Comparison of ENCODE assay signal across 16 cellular contexts in genomic region chr6:19399406-19399805, GRCh38.
DNase-seq lines count a peak whose midpoint lies in the region; ATAC-seq and TF ChIP-seq lines count a peak whose summit lies in the region.
"Had no signal": no experiment of that assay in that cellular context is flagged by ENCODE, and none has a peak within 500 bp of the region (broad histone marks: within the 10 kb centered on the region; RNA-seq: fewer than 3 reads in every experiment).

No MANE protein-coding gene starts in this region.

- peak overlapping the region; percentile 41 for H2AFZ ChIP-seq in ACC112 (ENCODE audit: low read length, unreplicated experiment)
- H2AFZ ChIP-seq in neuronal stem cell (ENCODE audit: low read length), result peak overlapping the region; percentile 32

- peaks cover 5% of the 10 kb centered on the region for H3K4me1 ChIP-seq in ACC112 (ENCODE audit: control insufficient read depth, insufficient read depth, low read length, unreplicated experiment)
- no peaks in the 10 kb centered on the region for H3K4me1 ChIP-seq in neuronal stem cell (ENCODE audit: control insufficient read depth in 2 of 2, insufficient read depth in 1 of 2, low read depth in 1 of 2, low read length in 2 of 2)

- peaks cover 2% of the 10 kb centered on the region for H3K4me1 Mint-ChIP-seq in mesothelial cell of epicardium
- H3K4me1 Mint-ChIP-seq: B cell had no signal

- H4K91ac ChIP-seq in neuronal stem cell (ENCODE audit: low read depth, low read length, poor library complexity), result no peak overlapping the region

- H3K36me3 Mint-ChIP-seq in mesothelial cell of epicardium, result peaks cover 5% of the 10 kb centered on the region

- ATAC-seq in GM21381 (IDR thresholded peaks at IDR 0.05; ENCODE audit: unreplicated experiment), result no peak
- ATAC-seq: HepG2 had no signal

- no peak overlapping the region for H3K4me3 Mint-ChIP-seq in mesothelial cell of epicardium
- H3K4me3 Mint-ChIP-seq: B cell had no signal

- H4K8ac ChIP-seq in neuronal stem cell (ENCODE audit: low read depth, low read length), result no peak overlapping the region

- H3K27me3 Mint-ChIP-seq in mesothelial cell of epicardium (ENCODE audit: low read depth), result no peaks in the 10 kb centered on the region
- H3K27me3 Mint-ChIP-seq: B cell had no signal

- H3K4me3 ChIP-seq in ACC112 (ENCODE audit: low read depth, low read length), result peak overlapping the region; percentile 41
- no peak overlapping the region for H3K4me3 ChIP-seq in MG63
- no peak overlapping the region for H3K4me3 ChIP-seq in cardiac fibroblast (replicated peaks in 1 of 2; ENCODE audit: low read depth in 2 of 2, low read length in 2 of 2)
- H3K4me3 ChIP-seq in neuronal stem cell (ENCODE audit: low read length in 2 of 2), result no peak overlapping the region

- H2BK12ac ChIP-seq in neuronal stem cell (ENCODE audit: low read length), result no peak overlapping the region

- no CpG with 5 or more reads among the region's 7 CpGs for WGBS in neuronal stem cell (ENCODE audit: extremely low coverage in 2 of 2, insufficient read length in 2 of 2, insufficient replicate concordance in 1 of 2), 2 donors

- H3K79me2 ChIP-seq in ACC112 (ENCODE audit: control insufficient read depth, insufficient read depth, low read length, unreplicated experiment), result no peaks in the 10 kb centered on the region

- DNase-seq in MG63, result peak; percentile 53
- peak; percentile 56 to 64 for DNase-seq in cardiac fibroblast (ENCODE audit: low read depth in 2 of 2)
- no peak for DNase-seq in neuronal stem cell (ENCODE audit: low spot score)
- DNase-seq in activated CD4-positive, alpha-beta T cell treated with anti-CD3 and anti-CD28 coated beads for 48 hours, result no peak
- DNase-seq in mesothelial cell of epicardium (ENCODE audit: low spot score in 2 of 2, unreplicated experiment in 2 of 2), result no peak
- no peak for DNase-seq in NCI-H524 treated with DMSO at 0.1 percent for 48 hours (lab: John Stamatoyannopoulos, UW)
- DNase-seq: activated effector memory CD4-positive, alpha-beta T cell treated with anti-CD3 and anti-CD28 coated beads, Interleukin-2, amount 50 U/mL, for 16 hours; central memory CD4-positive, alpha-beta T cell; DMS79 treated with DMSO at 0.1 percent for 48 hours; mammary epithelial cell; NCI-H1092 treated with DMSO at 0.1 percent for 48 hours had no signal

- H3K79me1 ChIP-seq in neuronal stem cell (ENCODE audit: low read depth, low read length), result no peaks in the 10 kb centered on the region

- no peak overlapping the region for H3K14ac ChIP-seq in neuronal stem cell (ENCODE audit: low read length)

- H3K9me3 ChIP-seq in MG63 (no peaks in the 10 kb centered on the region), neuronal stem cell (replicated peaks in 1 of 2; ENCODE audit: control insufficient read depth in 2 of 2, insufficient read depth in 1 of 2, low read depth in 1 of 2, low read length in 2 of 2) (peaks cover 0 to 4% of the 10 kb centered on the region in 2 donors)
- H3K9me3 ChIP-seq: neutrophil had no signal

- no peak overlapping the region for H3K23ac ChIP-seq in neuronal stem cell (ENCODE audit: low read depth, low read length, poor library complexity)

- no peak overlapping the region for H3K18ac ChIP-seq in neuronal stem cell (ENCODE audit: low read length)

- H3K27ac ChIP-seq in ACC112 (ENCODE audit: low read depth, low read length) (no peak overlapping the region), neuronal stem cell (replicated peaks; ENCODE audit: low read length) (no peak overlapping the region)
- H3K27ac ChIP-seq: neutrophil had no signal

- H2BK120ac ChIP-seq in neuronal stem cell (ENCODE audit: low read depth, low read length), result no peak overlapping the region

- no peak for TF ChIP-seq CTCF in cardiac fibroblast (IDR thresholded peaks at IDR 0.05; ENCODE audit: low read depth, low read length)
- no peak for TF ChIP-seq CTCF in mesothelial cell of epicardium (IDR thresholded peaks at IDR 0.05; ENCODE audit: unreplicated experiment)

- H2BK15ac ChIP-seq in neuronal stem cell (ENCODE audit: low read length), result no peak overlapping the region

- no peaks in the 10 kb centered on the region for H3K27me3 ChIP-seq in ACC112 (ENCODE audit: insufficient read depth, low read length)
- no peaks in the 10 kb centered on the region for H3K27me3 ChIP-seq in MG63
- H3K27me3 ChIP-seq in neuronal stem cell (ENCODE audit: control insufficient read depth in 3 of 3, insufficient read depth in 3 of 3, low read depth in 1 of 3, low read length in 3 of 3), result no peaks in the 10 kb centered on the region
- H3K27me3 ChIP-seq: neutrophil had no signal

- no peak overlapping the region for H2BK5ac ChIP-seq in neuronal stem cell (ENCODE audit: low read length)

- no peak overlapping the region for H3K27ac Mint-ChIP-seq in mesothelial cell of epicardium
- H3K27ac Mint-ChIP-seq: B cell had no signal

- no peak overlapping the region for H3K9ac ChIP-seq in neuronal stem cell (ENCODE audit: low read depth, low read length, poor library complexity)

- no peak overlapping the region for H3K4ac ChIP-seq in neuronal stem cell (ENCODE audit: low read length)

- no peak overlapping the region for H3K4me2 ChIP-seq in neuronal stem cell (ENCODE audit: insufficient read depth, low read length, poor library complexity, severe bottlenecking)

- no peak overlapping the region for H2AK5ac ChIP-seq in neuronal stem cell (ENCODE audit: low read depth, low read length)

- H3K36me3 ChIP-seq in ACC112 (ENCODE audit: insufficient read depth, low read length) (no peaks in the 10 kb centered on the region), MG63 (no peaks in the 10 kb centered on the region), neuronal stem cell (replicated peaks in 1 of 2; ENCODE audit: control insufficient read depth in 2 of 2, insufficient read depth in 2 of 2, low read length in 2 of 2) (no peaks in the 10 kb centered on the region)
- H3K36me3 ChIP-seq: neutrophil had no signal

- peaks cover 31% of the 10 kb centered on the region for H3K9me3 Mint-ChIP-seq in mesothelial cell of epicardium

Comparison
In these comparisons a context has a peak if more than half of its experiments do, and no peak if none do; other contexts are left out.
1. DNase-seq: peak in MG63 (single experiment) and cardiac fibroblast (2 of 2); none in neuronal stem cell (single experiment), activated CD4-positive, alpha-beta T cell treated with anti-CD3 and anti-CD28 coated beads for 48 hours (single experiment), mesothelial cell of epicardium (0 of 2) and NCI-H524 treated with DMSO at 0.1 percent for 48 hours (single experiment).